16 cellular contexts compared by ENCODE assay signal in genomic region chr19:6510618-6511017, GRCh38. TPM values are rescaled to one million over a fixed set of nuclear protein-coding genes. Genes with fewer than 3 reads are reported as not detected.
DNase-seq lines count a peak whose midpoint lies in the region; ATAC-seq and TF ChIP-seq lines count a peak whose summit lies in the region.
"Had no signal": no experiment of that assay in that cellular context is flagged by ENCODE, and none has a peak within 500 bp of the region (broad histone marks: within the 10 kb centered on the region; RNA-seq: fewer than 3 reads in every experiment).

No MANE protein-coding gene starts in this region.

- no peaks in the 10 kb centered on the region for H3K36me3 Mint-ChIP-seq in naive thymus-derived CD8-positive, alpha-beta T cell

- no peak overlapping the region for H3K4me3 Mint-ChIP-seq in naive thymus-derived CD8-positive, alpha-beta T cell
- H3K4me3 Mint-ChIP-seq: B cell; CD4-positive, alpha-beta T cell; H9; HFFc6 had no signal

- H3K79me2 ChIP-seq in Karpas-422 (ENCODE audit: low read length), result no peaks in the 10 kb centered on the region

- no peaks in the 10 kb centered on the region for H3K9me3 ChIP-seq in Karpas-422 (ENCODE audit: low read length)

- H3K4me1 ChIP-seq in Karpas-422 (ENCODE audit: low read length), result no peaks in the 10 kb centered on the region

- H3K27ac Mint-ChIP-seq in naive thymus-derived CD8-positive, alpha-beta T cell, result no peak overlapping the region
- H3K27ac Mint-ChIP-seq: B cell; CD4-positive, alpha-beta T cell; H9; HFFc6 had no signal

- no peak overlapping the region for H3K4me2 ChIP-seq in Karpas-422 (ENCODE audit: low read depth, low read length, poor library complexity, severe bottlenecking)

- TF ChIP-seq CTCF in GM13977 (IDR thresholded peaks at IDR 0.05; ENCODE audit: extremely low read depth, insufficient read depth, missing control alignments), result no peak

- ATAC-seq in naive thymus-derived CD8-positive, alpha-beta T cell, result no peak
- no peak for ATAC-seq in HG03439 (IDR thresholded peaks at IDR 0.05; ENCODE audit: unreplicated experiment)
- ATAC-seq: GM12878 had no signal

- DNase-seq in GM13977 (ENCODE audit: low spot score) (peak; percentile 2), Karpas-422 (peak; percentile 33), substantia nigra (lab: John Stamatoyannopoulos, UW) (no peak), occipital lobe (lab: John Stamatoyannopoulos, UW) (no peak)
- DNase-seq in naive thymus-derived CD8-positive, alpha-beta T cell, result no peak
- DNase-seq: C1 segment of cervical spinal cord; CD4-positive, alpha-beta T cell; DMS79; GOT3; H9; HFFc6 had no signal

- H3K9ac ChIP-seq in Karpas-422 (ENCODE audit: low read length), result no peak overlapping the region

- no peak overlapping the region for H2AFZ ChIP-seq in Karpas-422 (ENCODE audit: low read length)

- H3K9me2 ChIP-seq in Karpas-422 (replicated peaks; ENCODE audit: insufficient read depth, low read length), result no peaks in the 10 kb centered on the region

- H4K20me1 ChIP-seq in Karpas-422 (ENCODE audit: insufficient read depth, low read depth, low read length), result no peaks in the 10 kb centered on the region

- H3K9me3 Mint-ChIP-seq in naive thymus-derived CD8-positive, alpha-beta T cell, result no peaks in the 10 kb centered on the region
- H3K9me3 Mint-ChIP-seq: CD4-positive, alpha-beta T cell; H9; HFFc6 had no signal

- no peaks in the 10 kb centered on the region for H3K27me3 ChIP-seq in Karpas-422 (ENCODE audit: low read length)

- no peaks in the 10 kb centered on the region for H3K36me3 ChIP-seq in Karpas-422 (ENCODE audit: insufficient read depth, low read length)

- H3K27ac ChIP-seq in Karpas-422 (ENCODE audit: low read length) (no peak overlapping the region), cingulate gyrus (ENCODE audit: low read depth, low read length) (peak overlapping the region; percentile 78), substantia nigra (ENCODE audit: low read depth, low read length, poor library complexity, severe bottlenecking) (peak overlapping the region; percentile 98)

- in situ Hi-C loops in GM13977 (cut with MboI; ENCODE audit: low pct_unique_long_range_greater_than_20kb, low sequenced_read_pairs, unreplicated experiment), result loop anchor here (25.0 kb wide), 1 partner anchor 352 kb away; no protein-coding TSS in a partner anchor

- no peaks in the 10 kb centered on the region for H3K27me3 Mint-ChIP-seq in naive thymus-derived CD8-positive, alpha-beta T cell
- H3K27me3 Mint-ChIP-seq: B cell; CD4-positive, alpha-beta T cell had no signal

- peaks cover 2 to 7% (median 3%) of the 10 kb centered on the region in 4 donors for H3K4me1 Mint-ChIP-seq in naive thymus-derived CD8-positive, alpha-beta T cell
- H3K4me1 Mint-ChIP-seq: B cell had no signal

- POLR2A ChIA-PET in naive thymus-derived CD8-positive, alpha-beta T cell (lab: Charles Lee), result no interaction called here

- no peak overlapping the region for H3K4me3 ChIP-seq in Karpas-422 (ENCODE audit: low read length)
- H3K4me3 ChIP-seq: GM12878 had no signal

RNA-seq across cellular contexts. Expression of gene TUBB4A, which starts 8.5 kb away (rescaled TPM):
- total RNA-seq in Karpas-422 (2014; rRNA removed; shearing (Covaris generic); ENCODE audit: low replicate concordance), result 0.45 and 0.83 TPM in 2 replicates
- total RNA-seq in occipital lobe, result 135 TPM
- total RNA-seq in naive thymus-derived CD8-positive, alpha-beta T cell, result 1 to 10 TPM; 7.6 to 8.8 TPM
- 1 to 10 TPM; 2.8 to 7.3 (median 5.2) TPM for polyA plus RNA-seq in naive thymus-derived CD8-positive, alpha-beta T cell
- total RNA-seq: HFFc6 had no signal

RNA-seq across cellular contexts. Expression of gene TNFSF9, which starts 20.2 kb away (rescaled TPM):
- 10.3 and 14.5 TPM in 2 replicates for total RNA-seq in Karpas-422 (2014; rRNA removed; shearing (Covaris generic); ENCODE audit: low replicate concordance)
- 2.2 TPM for total RNA-seq in occipital lobe
- total RNA-seq in naive thymus-derived CD8-positive, alpha-beta T cell, result 1 to 10 TPM in 1 of 2 experiments, under 1 TPM in 1; 0.30 to 1.0 TPM
- polyA plus RNA-seq in naive thymus-derived CD8-positive, alpha-beta T cell, result under 1 TPM in 2 of 3 donors, not detected in 1; 0.25 to 0.54 TPM

RNA-seq across cellular contexts. Expression of gene DENND1C, which starts 29.0 kb away (rescaled TPM):
- total RNA-seq in Karpas-422 (2014; rRNA removed; shearing (Covaris generic); ENCODE audit: low replicate concordance), result 19.2 and 32.0 TPM in 2 replicates
- not detected for total RNA-seq in occipital lobe
- 100 to 1,000 TPM; 105 to 110 TPM for total RNA-seq in naive thymus-derived CD8-positive, alpha-beta T cell
- polyA plus RNA-seq in naive thymus-derived CD8-positive, alpha-beta T cell, result 100 to 1,000 TPM in 1 of 3 donors, 10 to 100 TPM in 2; 35.4 to 106 (median 67.7) TPM
- total RNA-seq: G401, HFFc6 had no signal

RNA-seq across cellular contexts. Expression of gene CRB3, which starts 46.5 kb away (rescaled TPM):
- 0.34 TPM in 1 of 2 replicates, not detected in the other for total RNA-seq in Karpas-422 (2014; rRNA removed; shearing (Covaris generic); ENCODE audit: low replicate concordance)
- not detected for total RNA-seq in occipital lobe
- total RNA-seq in naive thymus-derived CD8-positive, alpha-beta T cell, result 10 to 100 TPM in 1 of 2 experiments, 1 to 10 TPM in 1; 8.5 to 10.5 TPM
- polyA plus RNA-seq in naive thymus-derived CD8-positive, alpha-beta T cell, result 1 to 10 TPM; 4.3 to 5.8 (median 5.7) TPM
- total RNA-seq: G401, HFFc6 had no signal

RNA-seq across cellular contexts. Expression of gene SLC25A23, which starts 51.0 kb away (rescaled TPM):
- total RNA-seq in Karpas-422 (2014; rRNA removed; shearing (Covaris generic); ENCODE audit: low replicate concordance), result 32.1 and 44.7 TPM in 2 replicates
- 42.6 TPM for total RNA-seq in occipital lobe
- 10 to 100 TPM; 19.0 to 24.5 TPM for total RNA-seq in naive thymus-derived CD8-positive, alpha-beta T cell
- polyA plus RNA-seq in naive thymus-derived CD8-positive, alpha-beta T cell, result 10 to 100 TPM; 14.6 to 29.6 (median 15.9) TPM

Comparison
In these comparisons a context has a peak if more than half of its experiments do, and no peak if none do; other contexts are left out.
1. DNase-seq: peak in GM13977 (single experiment) and Karpas-422 (single experiment); none in substantia nigra (0 of 49), occipital lobe (single experiment) and naive thymus-derived CD8-positive, alpha-beta T cell (0 of 10).
2. RNA of gene TUBB4A, which starts 8.5 kb away (total RNA-seq): 135 TPM in occipital lobe (single experiment); 7.6 to 8.8 TPM in naive thymus-derived CD8-positive, alpha-beta T cell and 0.45 to 0.83 TPM in Karpas-422; every median in the first group is over 10 times any median in the second.
3. RNA of gene DENND1C, which starts 29.0 kb away (total RNA-seq): 105 to 110 TPM in naive thymus-derived CD8-positive, alpha-beta T cell and 19.2 to 32.0 TPM in Karpas-422; not detected in occipital lobe (single experiment); every median in the first group is over 10 times any median in the second.